ENCODE assay signal across 1 cellular context in the genomic region with DNA sequence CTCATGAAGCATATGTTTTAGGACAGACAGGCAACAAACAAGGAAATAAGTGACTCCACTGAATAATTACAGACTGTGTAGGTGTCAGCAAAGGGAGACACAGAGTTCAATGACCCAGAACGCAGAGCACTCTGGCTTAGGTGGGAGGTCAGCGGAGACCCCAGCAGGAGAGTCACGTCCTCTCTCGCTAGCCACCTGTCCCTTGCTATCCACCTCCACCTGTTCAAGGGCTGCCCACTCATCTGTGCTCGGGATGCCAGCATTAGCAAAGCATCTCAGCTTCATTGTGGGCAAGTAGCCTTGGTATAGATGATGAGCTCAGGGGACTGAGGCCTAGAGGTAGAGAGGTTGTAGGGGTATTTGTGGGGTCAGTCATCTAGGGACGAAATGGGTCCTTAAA.
TF ChIP-seq lines count a peak whose summit lies in the region.

No MANE protein-coding gene starts in this region.

TF ChIP-seq in SK-N-SH treated with all-trans-retinoic acid at 6 μM for 48 hours, 23 proteins besides CTCF, POLR2A, EP300 and RAD21 (continued from another document):
- TF ChIP-seq, protein P1, sequence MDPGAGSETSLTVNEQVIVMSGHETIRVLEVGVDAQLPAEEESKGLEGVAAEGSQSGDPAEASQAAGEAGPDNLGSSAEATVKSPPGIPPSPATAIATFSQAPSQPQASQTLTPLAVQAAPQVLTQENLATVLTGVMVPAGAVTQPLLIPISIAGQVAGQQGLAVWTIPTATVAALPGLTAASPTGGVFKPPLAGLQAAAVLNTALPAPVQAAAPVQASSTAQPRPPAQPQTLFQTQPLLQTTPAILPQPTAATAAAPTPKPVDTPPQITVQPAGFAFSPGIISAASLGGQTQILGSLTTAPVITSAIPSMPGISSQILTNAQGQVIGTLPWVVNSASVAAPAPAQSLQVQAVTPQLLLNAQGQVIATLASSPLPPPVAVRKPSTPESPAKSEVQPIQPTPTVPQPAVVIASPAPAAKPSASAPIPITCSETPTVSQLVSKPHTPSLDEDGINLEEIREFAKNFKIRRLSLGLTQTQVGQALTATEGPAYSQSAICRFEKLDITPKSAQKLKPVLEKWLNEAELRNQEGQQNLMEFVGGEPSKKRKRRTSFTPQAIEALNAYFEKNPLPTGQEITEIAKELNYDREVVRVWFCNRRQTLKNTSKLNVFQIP (CRISPR knock-in tag; IDR thresholded peaks at IDR 0.05; ENCODE audit: borderline replicate concordance, low read depth) = no peak
- TF ChIP-seq ZNF565 (CRISPR knock-in tag; conservative IDR thresholded peaks at IDR 0.05; ENCODE audit: low read depth) = no peak
- TF ChIP-seq ZNF70 (CRISPR knock-in tag; IDR thresholded peaks at IDR 0.05) = no peak
- TF ChIP-seq OSR1 (CRISPR knock-in tag; IDR thresholded peaks at IDR 0.05) = no peak
- TF ChIP-seq CSDC2 (CRISPR knock-in tag; IDR thresholded peaks at IDR 0.05) = no peak
- TF ChIP-seq, protein P2, sequence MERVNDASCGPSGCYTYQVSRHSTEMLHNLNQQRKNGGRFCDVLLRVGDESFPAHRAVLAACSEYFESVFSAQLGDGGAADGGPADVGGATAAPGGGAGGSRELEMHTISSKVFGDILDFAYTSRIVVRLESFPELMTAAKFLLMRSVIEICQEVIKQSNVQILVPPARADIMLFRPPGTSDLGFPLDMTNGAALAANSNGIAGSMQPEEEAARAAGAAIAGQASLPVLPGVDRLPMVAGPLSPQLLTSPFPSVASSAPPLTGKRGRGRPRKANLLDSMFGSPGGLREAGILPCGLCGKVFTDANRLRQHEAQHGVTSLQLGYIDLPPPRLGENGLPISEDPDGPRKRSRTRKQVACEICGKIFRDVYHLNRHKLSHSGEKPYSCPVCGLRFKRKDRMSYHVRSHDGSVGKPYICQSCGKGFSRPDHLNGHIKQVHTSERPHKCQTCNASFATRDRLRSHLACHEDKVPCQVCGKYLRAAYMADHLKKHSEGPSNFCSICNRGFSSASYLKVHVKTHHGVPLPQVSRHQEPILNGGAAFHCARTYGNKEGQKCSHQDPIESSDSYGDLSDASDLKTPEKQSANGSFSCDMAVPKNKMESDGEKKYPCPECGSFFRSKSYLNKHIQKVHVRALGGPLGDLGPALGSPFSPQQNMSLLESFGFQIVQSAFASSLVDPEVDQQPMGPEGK (CRISPR knock-in tag; IDR thresholded peaks at IDR 0.05; ENCODE audit: borderline replicate concordance) = no peak
